Comparison of ENCODE assay signal across 19 cellular contexts in the genomic region with DNA sequence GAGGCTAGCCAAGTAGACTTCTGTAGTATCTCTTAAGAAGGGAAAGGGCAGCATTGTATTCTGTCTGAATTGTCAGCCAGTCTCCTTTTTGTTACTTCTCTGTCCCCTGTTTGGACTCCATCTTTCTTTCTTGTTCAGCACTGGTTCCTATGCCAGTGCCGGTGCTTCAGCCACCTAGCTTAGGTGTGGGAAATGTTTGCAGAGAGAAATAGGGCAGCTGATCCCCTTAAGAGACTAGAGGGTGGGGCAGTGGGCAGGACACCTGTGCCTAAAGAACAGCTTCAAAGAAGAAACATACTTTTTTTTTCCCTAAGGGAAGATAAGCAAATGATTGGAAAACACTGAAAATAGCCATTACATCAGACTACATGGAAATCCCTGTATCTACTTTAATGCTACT.
DNase-seq lines count a peak whose midpoint lies in the region; ATAC-seq and TF ChIP-seq lines count a peak whose summit lies in the region.
"Had no signal": no experiment of that assay in that cellular context is flagged by ENCODE, and none has a peak within 500 bp of the region (broad histone marks: within the 10 kb centered on the region; RNA-seq: fewer than 3 reads in every experiment).

No MANE protein-coding gene starts in this region.

- no peak overlapping the region for H2AFZ ChIP-seq in PC-3 (ENCODE audit: low read length)

- CTCF ChIA-PET in PC-3 (lab: Charles Lee): no interaction called here

- H3K27me3 ChIP-seq in DOHH2 (ENCODE audit: control insufficient read depth, low read length) (no peaks in the 10 kb centered on the region), PC-3 (ENCODE audit: low read length) (no peaks in the 10 kb centered on the region)
- H3K27me3 ChIP-seq: MG63, Peyer's patch, SJCRH30 had no signal

- no peak for TF ChIP-seq CTCF in DOHH2 (IDR thresholded peaks at IDR 0.05; ENCODE audit: low read depth, low read length, poor library complexity, severe bottlenecking)
- no peak for TF ChIP-seq CTCF in brain (conservative IDR thresholded peaks at IDR 0.05)
- TF ChIP-seq CTCF in progenitor cell of endocrine pancreas (IDR thresholded peaks at IDR 0.05; ENCODE audit: unreplicated experiment): no peak
- TF ChIP-seq CTCF in PC-3 (conservative IDR thresholded peaks at IDR 0.05; ENCODE audit: low read depth, low read length): no peak

- H3K9me2 ChIP-seq in DOHH2 (replicated peaks; ENCODE audit: control insufficient read depth, low read length) (no peaks in the 10 kb centered on the region), PC-3 (replicated peaks; ENCODE audit: low read length) (no peaks in the 10 kb centered on the region)

- H3K4me2 ChIP-seq in DOHH2 (ENCODE audit: low read length) (peak overlapping the region; percentile 77), PC-3 (ENCODE audit: low read length) (no peak overlapping the region)

- peaks cover 62% of the 10 kb centered on the region for H3K4me1 Mint-ChIP-seq in brain
- peaks cover 10% of the 10 kb centered on the region for H3K4me1 Mint-ChIP-seq in progenitor cell of endocrine pancreas (ENCODE audit: low read depth)

- H3K9me3 ChIP-seq in DOHH2 (ENCODE audit: control insufficient read depth, insufficient read depth, low read length) (peaks cover 4% of the 10 kb centered on the region; the same call in 1 of the 2 replicates), PC-3 (ENCODE audit: low read length) (no peaks in the 10 kb centered on the region)
- H3K9me3 ChIP-seq: MG63, SJCRH30 had no signal

- H3K27me3 Mint-ChIP-seq in brain (peaks cover 7% of the 10 kb centered on the region), progenitor cell of endocrine pancreas (no peaks in the 10 kb centered on the region)
- H3K27me3 Mint-ChIP-seq: CD8-positive, alpha-beta memory T cell had no signal

- H4K20me1 ChIP-seq in DOHH2 (ENCODE audit: control insufficient read depth, insufficient read depth, low read depth, low read length) (no peaks in the 10 kb centered on the region), PC-3 (ENCODE audit: low read length) (no peaks in the 10 kb centered on the region)

- H3K36me3 ChIP-seq in DOHH2 (ENCODE audit: control insufficient read depth, low read length) (peaks cover 71% of the 10 kb centered on the region), PC-3 (ENCODE audit: low read depth, low read length) (0 out of 2 replicates have a peak, but pooled peaks cover 6% of the 10 kb centered on the region)
- H3K36me3 ChIP-seq: Peyer's patch had no signal

- H3K79me2 ChIP-seq in DOHH2 (ENCODE audit: control insufficient read depth, low read length): peaks cover 85% of the 10 kb centered on the region
- no peaks in the 10 kb centered on the region for H3K79me2 ChIP-seq in PC-3 (ENCODE audit: low read length)

- H3K4me3 Mint-ChIP-seq in brain (peak overlapping the region in 4 of 5 experiments; percentile 43 to 88 (median 74)), progenitor cell of endocrine pancreas (ENCODE audit: low read depth) (no peak overlapping the region)
- H3K4me3 Mint-ChIP-seq: CD8-positive, alpha-beta memory T cell had no signal

- DNase-seq in NCI-H69 (lab: John Stamatoyannopoulos, UW): peak; percentile 25
- no peak for DNase-seq in progenitor cell of endocrine pancreas (ENCODE audit: low spot score, unreplicated experiment)
- DNase-seq in PC-3: no peak
- no peak for DNase-seq in activated CD4-positive, alpha-beta T cell treated with anti-CD3 and anti-CD28 coated beads, Interleukin-2, amount 50 U/mL, for 4 hours
- DNase-seq in SHP77 (lab: John Stamatoyannopoulos, UW): no peak
- DNase-seq: Calu3; CD8-positive, alpha-beta memory T cell; GDM1; MG63; NCI-H1092; NCI-H146; NCI-H2029 treated with DMSO at 0.1 percent for 48 hours; NCI-H2171; NCI-H524 treated with DMSO at 0.1 percent for 48 hours; Peyer's patch; SJCRH30 had no signal

- ATAC-seq in PC-3: no peak

- H3K27ac Mint-ChIP-seq in brain: peak overlapping the region in 4 of 5 experiments; percentile 82 to 98 (median 95)
- peak overlapping the region; percentile 31 for H3K27ac Mint-ChIP-seq in progenitor cell of endocrine pancreas

- H3K4me3 ChIP-seq in DOHH2 (ENCODE audit: low read length) (peak overlapping the region; percentile 75), PC-3 (ENCODE audit: low read length) (no peak overlapping the region)
- H3K4me3 ChIP-seq: MG63, Peyer's patch, SJCRH30 had no signal

- H3K9me3 Mint-ChIP-seq in brain: peaks cover 15 to 27% (median 24%) of the 10 kb centered on the region in 5 experiments
- peaks cover 9% of the 10 kb centered on the region for H3K9me3 Mint-ChIP-seq in progenitor cell of endocrine pancreas (ENCODE audit: low read depth)

- no TSS peak for BruUV-seq in PC-3 (replicated peaks; lab: Mats Ljungman, UMichigan)

- no peak overlapping the region for H3K9ac ChIP-seq in PC-3 (ENCODE audit: low read length)

- peak overlapping the region; percentile 4; the same call in 1 of the 2 replicates for H3K27ac ChIP-seq in DOHH2 (ENCODE audit: low read depth, low read length)
- no peak overlapping the region for H3K27ac ChIP-seq in PC-3 (ENCODE audit: low read length)
- H3K27ac ChIP-seq: C4-2B, Peyer's patch, SJCRH30 had no signal

- POLR2A ChIA-PET in PC-3 (lab: Charles Lee; ENCODE audit: unreplicated experiment): no interaction called here

- H3K4me1 ChIP-seq in DOHH2 (ENCODE audit: control insufficient read depth, low read length): peaks cover 39% of the 10 kb centered on the region
- peaks cover 6% of the 10 kb centered on the region for H3K4me1 ChIP-seq in PC-3 (ENCODE audit: insufficient read depth, low read length)
- H3K4me1 ChIP-seq: Peyer's patch, SJCRH30 had no signal

- H3K36me3 Mint-ChIP-seq in brain (peaks cover 51% of the 10 kb centered on the region), progenitor cell of endocrine pancreas (ENCODE audit: insufficient read depth) (peaks cover 13% of the 10 kb centered on the region)

- peaks cover 28% of the 10 kb centered on the region for H3F3A ChIP-seq in DOHH2 (ENCODE audit: control insufficient read depth, insufficient read depth)
- H3F3A ChIP-seq in PC-3 (ENCODE audit: low read length, unreplicated experiment): no peaks in the 10 kb centered on the region

- intact Hi-C loops in PC-3 (cut with micrococcal nuclease): no loop called here
